9 cellular contexts compared by ENCODE assay signal in the genomic region with DNA sequence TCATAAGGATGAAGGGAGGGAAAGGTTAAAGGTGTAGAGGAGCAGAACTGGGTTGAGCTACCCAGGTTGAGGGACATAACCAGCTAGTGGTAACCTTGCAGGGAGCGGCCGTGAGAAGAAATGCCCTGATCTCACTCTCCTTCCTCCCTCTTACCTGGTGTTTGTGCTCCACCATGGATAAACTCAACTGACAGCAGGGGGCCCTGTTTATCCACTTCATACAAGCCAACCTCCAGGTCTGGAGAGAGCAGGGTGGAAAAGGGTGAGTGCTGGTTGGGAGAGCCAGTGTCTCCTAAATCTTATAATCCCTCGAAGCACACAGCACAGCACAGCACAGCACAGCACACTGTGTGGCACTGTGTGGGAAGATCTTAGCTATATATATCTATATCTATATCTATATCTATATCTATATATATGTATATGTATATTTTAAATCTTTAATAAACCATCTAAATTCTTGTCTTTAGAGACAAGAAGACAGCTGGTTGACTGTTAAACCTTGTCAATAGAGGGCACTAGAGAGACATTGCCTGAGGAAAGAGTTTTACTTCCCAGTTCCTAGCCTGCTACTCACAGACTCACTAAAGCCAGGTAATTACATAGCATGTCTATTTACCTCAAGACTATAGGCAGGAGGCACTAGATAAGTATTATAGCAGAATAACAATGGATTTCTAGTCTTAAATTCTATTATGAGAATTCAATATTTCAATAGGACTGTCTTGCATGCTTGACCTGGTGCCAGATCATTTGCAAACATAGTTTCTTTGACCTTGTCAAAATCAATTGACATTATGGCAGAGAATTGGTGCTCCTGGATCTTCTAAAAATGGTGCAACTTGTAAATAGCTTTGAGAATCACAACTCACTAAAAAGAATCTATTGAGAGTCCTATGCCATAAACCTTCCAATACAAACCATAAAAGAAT. TPM values are rescaled to one million over a fixed set of nuclear protein-coding genes. Genes with fewer than 3 reads are reported as not detected.
A peak's percentile ranks its signal among the peaks of the same experiment; 100 is the strongest.
DNase-seq lines count a peak whose midpoint lies in the region; ATAC-seq and TF ChIP-seq lines count a peak whose summit lies in the region.
"Had no signal": no experiment of that assay in that cellular context is flagged by ENCODE, and none has a peak within 500 bp of the region (broad histone marks: within the 10 kb centered on the region; RNA-seq: fewer than 3 reads in every experiment).

No MANE protein-coding gene starts in this region.

- no peak for TF ChIP-seq POLR2A in esophagus squamous epithelium (IDR thresholded peaks at IDR 0.05)

- no peaks in the 10 kb centered on the region for H3K36me3 ChIP-seq in OCI-LY7 (ENCODE audit: insufficient read depth, low read length)
- H3K36me3 ChIP-seq in esophagus squamous epithelium: no peaks in the 10 kb centered on the region

- CTCF ChIA-PET in activated CD8-positive, alpha-beta T cell treated with anti-CD3 and anti-CD28 coated beads for 36 hours (lab: Charles Lee): interaction anchor here (0.6 to 1.4 kb wide), 6 partner anchors 9 to 214 kb away, joined by 3 to 6 read pairs (median 4); a partner anchor contains a TSS
- CTCF ChIA-PET in activated CD8-positive, alpha-beta T cell treated with anti-CD3 and anti-CD28 coated beads, Interleukin-2, amount 10 ng/mL, durations not matched to agents 7 days and 5 days (lab: Charles Lee): interaction anchor here (1.0 to 3.0 kb wide), 4 partner anchors 9 to 15 kb away, joined by 3 to 13 read pairs (median 4); no protein-coding TSS in a partner anchor
- CTCF ChIA-PET in OCI-LY7 (lab: Charles Lee; ENCODE audit: unreplicated experiment): no interaction called here

- H3K9me3 ChIP-seq in OCI-LY7 (ENCODE audit: low read length): no peaks in the 10 kb centered on the region
- no peaks in the 10 kb centered on the region for H3K9me3 ChIP-seq in esophagus squamous epithelium

- no peaks in the 10 kb centered on the region for H3K27me3 Mint-ChIP-seq in activated CD8-positive, alpha-beta T cell treated with anti-CD3 and anti-CD28 coated beads for 36 hours
- H3K27me3 Mint-ChIP-seq in activated CD8-positive, alpha-beta T cell treated with anti-CD3 and anti-CD28 coated beads, Interleukin-2, amount 10 ng/mL, durations not matched to agents 7 days and 5 days (ENCODE audit: low read depth): no peaks in the 10 kb centered on the region
- no peaks in the 10 kb centered on the region for H3K27me3 Mint-ChIP-seq in stimulated activated naive B cell treated with anti-CD40 and anti-IgM and Interleukin-4, amounts not matched to agents 10 μg/mL and 1 μg/mL and 100 μg/mL, for 72 hours

- no peak for ATAC-seq in activated CD8-positive, alpha-beta T cell treated with anti-CD3 and anti-CD28 coated beads for 36 hours
- no peak for ATAC-seq in activated CD8-positive, alpha-beta T cell treated with anti-CD3 and anti-CD28 coated beads, Interleukin-2, amount 10 ng/mL, durations not matched to agents 7 days and 5 days
- ATAC-seq in stimulated activated naive B cell treated with anti-CD40 and anti-IgM and Interleukin-4, amounts not matched to agents 10 μg/mL and 1 μg/mL and 100 μg/mL, for 72 hours (replicated peaks): peak; percentile 50 to 51
- ATAC-seq in GM21825 (IDR thresholded peaks at IDR 0.05; ENCODE audit: unreplicated experiment): no peak
- ATAC-seq: left ventricle myocardium superior had no signal

- POLR2A ChIA-PET in activated CD8-positive, alpha-beta T cell treated with anti-CD3 and anti-CD28 coated beads for 36 hours (lab: Charles Lee): no interaction called here
- POLR2A ChIA-PET in activated CD8-positive, alpha-beta T cell treated with anti-CD3 and anti-CD28 coated beads, Interleukin-2, amount 10 ng/mL, durations not matched to agents 7 days and 5 days (lab: Charles Lee): no interaction called here
- POLR2A ChIA-PET in OCI-LY7 (lab: Charles Lee): interaction anchor here (1.3 kb wide), 1 partner anchor 307 kb away, joined by 3 read pairs; no protein-coding TSS in a partner anchor

- no peak overlapping the region for H3K4me2 ChIP-seq in OCI-LY7 (ENCODE audit: low read length)

- intact Hi-C loops in activated CD8-positive, alpha-beta T cell treated with anti-CD3 and anti-CD28 coated beads for 36 hours (cut with micrococcal nuclease): no loop called here
- intact Hi-C loops in OCI-LY7 (cut with micrococcal nuclease; ENCODE audit: unreplicated experiment) (no loop called here), esophagus squamous epithelium (cut with DNase I) (no loop called here)

- no peaks in the 10 kb centered on the region for H4K20me1 ChIP-seq in OCI-LY7 (ENCODE audit: insufficient read depth, low read length)

- H3K27ac ChIP-seq in OCI-LY7 (ENCODE audit: low read depth, low read length, poor library complexity, severe bottlenecking) (no peak overlapping the region), esophagus squamous epithelium (no peak overlapping the region)

- no peaks in the 10 kb centered on the region for H3K4me1 ChIP-seq in OCI-LY7 (ENCODE audit: insufficient read depth, low read length, poor library complexity, severe bottlenecking)
- H3K4me1 ChIP-seq in esophagus squamous epithelium: peaks cover 0 to 5% (median 0%) of the 10 kb centered on the region in 3 donors

- H2AFZ ChIP-seq in OCI-LY7 (ENCODE audit: low read length): no peak overlapping the region

- no peaks in the 10 kb centered on the region for H3K9me3 Mint-ChIP-seq in activated CD8-positive, alpha-beta T cell treated with anti-CD3 and anti-CD28 coated beads for 36 hours
- H3K9me3 Mint-ChIP-seq in activated CD8-positive, alpha-beta T cell treated with anti-CD3 and anti-CD28 coated beads, Interleukin-2, amount 10 ng/mL, durations not matched to agents 7 days and 5 days (ENCODE audit: insufficient read depth): no peaks in the 10 kb centered on the region
- peaks cover 0 to 2% of the 10 kb centered on the region in 2 donors for H3K9me3 Mint-ChIP-seq in stimulated activated naive B cell treated with anti-CD40 and anti-IgM and Interleukin-4, amounts not matched to agents 10 μg/mL and 1 μg/mL and 100 μg/mL, for 72 hours

- H3K36me3 Mint-ChIP-seq in activated CD8-positive, alpha-beta T cell treated with anti-CD3 and anti-CD28 coated beads for 36 hours (ENCODE audit: low read depth): no peaks in the 10 kb centered on the region
- no peaks in the 10 kb centered on the region for H3K36me3 Mint-ChIP-seq in activated CD8-positive, alpha-beta T cell treated with anti-CD3 and anti-CD28 coated beads, Interleukin-2, amount 10 ng/mL, durations not matched to agents 7 days and 5 days (ENCODE audit: low read depth)
- peaks cover 0 to 2% of the 10 kb centered on the region in 2 donors for H3K36me3 Mint-ChIP-seq in stimulated activated naive B cell treated with anti-CD40 and anti-IgM and Interleukin-4, amounts not matched to agents 10 μg/mL and 1 μg/mL and 100 μg/mL, for 72 hours

- peaks cover 0 to 25% (median 0%) of the 10 kb centered on the region in 4 donors for H3K27me3 ChIP-seq in esophagus squamous epithelium

- BruUV-seq in OCI-LY7 (replicated peaks; lab: Mats Ljungman, UMichigan): no TSS peak

- WGBS in esophagus squamous epithelium, 2 donors: 91 to 94% methylated on average over 3 of the region's 3 CpGs

- no peak overlapping the region for H3K4me3 Mint-ChIP-seq in activated CD8-positive, alpha-beta T cell treated with anti-CD3 and anti-CD28 coated beads for 36 hours
- H3K4me3 Mint-ChIP-seq in activated CD8-positive, alpha-beta T cell treated with anti-CD3 and anti-CD28 coated beads, Interleukin-2, amount 10 ng/mL, durations not matched to agents 7 days and 5 days: no peak overlapping the region
- no peak overlapping the region for H3K4me3 Mint-ChIP-seq in stimulated activated naive B cell treated with anti-CD40 and anti-IgM and Interleukin-4, amounts not matched to agents 10 μg/mL and 1 μg/mL and 100 μg/mL, for 72 hours

- no peak for DNase-seq in activated CD8-positive, alpha-beta T cell treated with anti-CD3 and anti-CD28 coated beads for 36 hours
- DNase-seq in activated CD8-positive, alpha-beta T cell treated with anti-CD3 and anti-CD28 coated beads, Interleukin-2, amount 10 ng/mL, durations not matched to agents 7 days and 5 days: no peak
- DNase-seq in OCI-LY7 (ENCODE audit: low spot score): peak; percentile 58
- DNase-seq in esophagus squamous epithelium (lab: John Stamatoyannopoulos, UW): no peak
- no peak for DNase-seq in stimulated activated naive B cell treated with anti-CD40 and anti-IgM and Interleukin-4, amounts not matched to agents 10 μg/mL and 1 μg/mL and 100 μg/mL, for 72 hours
- DNase-seq in stimulated activated CD4-positive, alpha-beta T cell treated with anti-CD3 and anti-CD28 coated beads, Interleukin-12 subunit alpha, Interleukin-12 subunit beta, amount 100 ng/mL, for 4 hours: no peak
- DNase-seq in NCI-H1092 (lab: John Stamatoyannopoulos, UW): no peak
- DNase-seq: left ventricle myocardium superior had no signal

- no peak overlapping the region for H3K27ac Mint-ChIP-seq in activated CD8-positive, alpha-beta T cell treated with anti-CD3 and anti-CD28 coated beads for 36 hours
- H3K27ac Mint-ChIP-seq in activated CD8-positive, alpha-beta T cell treated with anti-CD3 and anti-CD28 coated beads, Interleukin-2, amount 10 ng/mL, durations not matched to agents 7 days and 5 days: no peak overlapping the region
- no peak overlapping the region for H3K27ac Mint-ChIP-seq in stimulated activated naive B cell treated with anti-CD40 and anti-IgM and Interleukin-4, amounts not matched to agents 10 μg/mL and 1 μg/mL and 100 μg/mL, for 72 hours

- H3K9me2 ChIP-seq in OCI-LY7 (ENCODE audit: insufficient read depth, low read length): no peaks in the 10 kb centered on the region

- H3K4me1 Mint-ChIP-seq in activated CD8-positive, alpha-beta T cell treated with anti-CD3 and anti-CD28 coated beads for 36 hours (ENCODE audit: low read depth): no peaks in the 10 kb centered on the region
- no peaks in the 10 kb centered on the region for H3K4me1 Mint-ChIP-seq in activated CD8-positive, alpha-beta T cell treated with anti-CD3 and anti-CD28 coated beads, Interleukin-2, amount 10 ng/mL, durations not matched to agents 7 days and 5 days (ENCODE audit: low read depth)
- no peaks in the 10 kb centered on the region for H3K4me1 Mint-ChIP-seq in stimulated activated naive B cell treated with anti-CD40 and anti-IgM and Interleukin-4, amounts not matched to agents 10 μg/mL and 1 μg/mL and 100 μg/mL, for 72 hours

- H3K4me3 ChIP-seq in OCI-LY7 (ENCODE audit: low read depth, low read length, poor library complexity, severe bottlenecking): no peak overlapping the region
- no peak overlapping the region for H3K4me3 ChIP-seq in esophagus squamous epithelium

- peak; percentile 46 for TF ChIP-seq CTCF in activated CD8-positive, alpha-beta T cell treated with anti-CD3 and anti-CD28 coated beads for 36 hours (IDR thresholded peaks at IDR 0.05)
- TF ChIP-seq CTCF in OCI-LY7 (conservative IDR thresholded peaks at IDR 0.05; ENCODE audit: low read length) (peak; percentile 79), esophagus squamous epithelium (IDR thresholded peaks at IDR 0.05) (peak in 5 of 6 experiments; percentile 7 to 50 (median 18))

- no peaks in the 10 kb centered on the region for H3K79me2 ChIP-seq in OCI-LY7 (ENCODE audit: insufficient read depth, low read depth, low read length)

RNA-seq across cellular contexts. Expression of a gene that starts 21.7 kb away (rescaled TPM):
- total RNA-seq in activated CD8-positive, alpha-beta T cell treated with anti-CD3 and anti-CD28 coated beads for 36 hours: under 1 TPM in 1 of 2 experiments, not detected in 1; 0.07 TPM
- total RNA-seq in activated CD8-positive, alpha-beta T cell treated with anti-CD3 and anti-CD28 coated beads, Interleukin-2, amount 10 ng/mL, durations not matched to agents 7 days and 5 days: under 1 TPM in 1 of 2 experiments, not detected in 1; 0.05 TPM
- total RNA-seq in OCI-LY7 (2014; rRNA removed; shearing (Covaris generic)): 1.5 and 3.2 TPM in 2 replicates
- total RNA-seq in OCI-LY7 (2022): 4.2 and 5.8 TPM in 2 replicates
- total RNA-seq in esophagus squamous epithelium: 10 to 100 TPM in 1 of 4 donors, 1 to 10 TPM in 3; 4.3 to 10.1 (median 8.8) TPM

Comparison
In these comparisons a context has a peak if more than half of its experiments do, and no peak if none do; other contexts are left out.
1. ATAC-seq: peak in stimulated activated naive B cell treated with anti-CD40 and anti-IgM and Interleukin-4, amounts not matched to agents 10 μg/mL and 1 μg/mL and 100 μg/mL, for 72 hours (2 of 2); none in activated CD8-positive, alpha-beta T cell treated with anti-CD3 and anti-CD28 coated beads for 36 hours (single experiment), activated CD8-positive, alpha-beta T cell treated with anti-CD3 and anti-CD28 coated beads, Interleukin-2, amount 10 ng/mL, durations not matched to agents 7 days and 5 days (single experiment) and GM21825 (single experiment).
2. CTCF ChIP-seq: peak in every context shown above with its lines; median percentile 79 in OCI-LY7; 46 in activated CD8-positive, alpha-beta T cell treated with anti-CD3 and anti-CD28 coated beads for 36 hours; 18 in esophagus squamous epithelium.